ENCODE assay signal across 8 cellular contexts in genomic region chr17:68437979-68438877, GRCh38. TPM values are rescaled to one million over a fixed set of nuclear protein-coding genes. Genes with fewer than 3 reads are reported as not detected.
DNase-seq lines count a peak whose midpoint lies in the region; ATAC-seq, FAIRE-seq and TF ChIP-seq lines count a peak whose summit lies in the region.

No MANE protein-coding gene starts in this region.

- no peak overlapping the region for H2BK12ac ChIP-seq in H9 (ENCODE audit: insufficient read length, low read depth, low read length)

- TF ChIP-seq CTCF in H9 (conservative IDR thresholded peaks at IDR 0.05) (no peak), liver (IDR thresholded peaks at IDR 0.05; ENCODE audit: low read depth, low read length, missing input control) (no peak)

- WGBS in H9 (ENCODE audit: extremely low coverage, insufficient read length, low lambda C conversion rate): no CpG with 5 or more reads among the region's 16 CpGs
- WGBS in liver: 60% methylated on average over 16 of the region's 16 CpGs
- WGBS in urinary bladder: 70% methylated on average over 16 of the region's 16 CpGs

- TF ChIP-seq POLR2A in GM18505 (IDR thresholded peaks at IDR 0.05; ENCODE audit: borderline replicate concordance, extremely low read depth, insufficient read depth, insufficient read length): peak; percentile 50

- H3K9ac ChIP-seq in H9 (ENCODE audit: extremely low read depth, insufficient read length, low read length): no peak overlapping the region
- peak overlapping the region in 1 of 2 donors; percentile 37 for H3K9ac ChIP-seq in liver (ENCODE audit: low read depth in 1 of 2, low read length in 2 of 2)

- H2AK5ac ChIP-seq in H9 (ENCODE audit: insufficient read length, low read length): no peak overlapping the region

- no peaks in the 10 kb centered on the region for H3K4me1 ChIP-seq in H9 (ENCODE audit: insufficient read depth, low read length)
- peaks cover 0 to 21% (median 10%) of the 10 kb centered on the region in 4 donors for H3K4me1 ChIP-seq in liver (ENCODE audit: control insufficient read depth in 4 of 4, insufficient read depth in 4 of 4, low read length in 3 of 4)
- no peaks in the 10 kb centered on the region for H3K4me1 ChIP-seq in urinary bladder (ENCODE audit: insufficient read depth)

- H3K79me2 ChIP-seq in H9 (ENCODE audit: insufficient read depth, low read length): no peaks in the 10 kb centered on the region

- H4K91ac ChIP-seq in H9 (ENCODE audit: insufficient read length, low read depth, low read length): no peak overlapping the region

- H3K27me3 ChIP-seq in H9 (ENCODE audit: insufficient read depth, low read length) (no peaks in the 10 kb centered on the region), liver (ENCODE audit: control insufficient read depth in 4 of 4, insufficient read depth in 4 of 4, low read length in 3 of 4) (no peaks in the 10 kb centered on the region)

- no peak overlapping the region for H3K4ac ChIP-seq in H9 (ENCODE audit: low read depth, low read length)

- H4K8ac ChIP-seq in H9 (replicated peaks; ENCODE audit: insufficient read length, low read depth, low read length): no peak overlapping the region

- no peak overlapping the region for H4K5ac ChIP-seq in H9 (ENCODE audit: insufficient read length, low read depth, low read length)

- FAIRE-seq in RCC 7860 (lab: Jason Lieb, UNC): no peak

- no peak overlapping the region for H3K14ac ChIP-seq in H9 (ENCODE audit: insufficient read depth, low read length)

- H2BK120ac ChIP-seq in H9 (ENCODE audit: low read depth, low read length, poor library complexity, severe bottlenecking): no peak overlapping the region

- no peaks in the 10 kb centered on the region for H3K27me3 Mint-ChIP-seq in H9 (ENCODE audit: low read depth)
- no peaks in the 10 kb centered on the region for H3K27me3 Mint-ChIP-seq in activated naive CD8-positive, alpha-beta T cell treated with anti-CD3 and anti-CD28 coated beads for 36 hours

- no peaks in the 10 kb centered on the region for H4K20me1 ChIP-seq in H9 (ENCODE audit: control insufficient read depth, insufficient read depth, insufficient read length)

- H3K27ac Mint-ChIP-seq in H9: no peak overlapping the region
- H3K27ac Mint-ChIP-seq in activated naive CD8-positive, alpha-beta T cell treated with anti-CD3 and anti-CD28 coated beads for 36 hours: peak overlapping the region; percentile 78

- H2AFZ ChIP-seq in H9 (ENCODE audit: low read length): no peak overlapping the region

- ATAC-seq in GM18505 (IDR thresholded peaks at IDR 0.05; ENCODE audit: unreplicated experiment): peak; percentile 55
- ATAC-seq in HG03457 (IDR thresholded peaks at IDR 0.05; ENCODE audit: unreplicated experiment): no peak

- H3K36me3 ChIP-seq in liver (ENCODE audit: control insufficient read depth in 4 of 4, insufficient read depth in 3 of 4, low read depth in 1 of 4, low read length in 3 of 4) (peaks cover 0 to 6% (median 3%) of the 10 kb centered on the region in 4 donors), urinary bladder (ENCODE audit: insufficient read depth) (no peaks in the 10 kb centered on the region)

- peak; percentile 51 for DNase-seq in H9
- DNase-seq in NCI-H510A treated with DMSO at 0.1 percent for 48 hours (lab: John Stamatoyannopoulos, UW): peak; percentile 55
- peak; percentile 39 for DNase-seq in activated naive CD8-positive, alpha-beta T cell treated with anti-CD3 and anti-CD28 coated beads for 36 hours
- DNase-seq in RCC 7860 (ENCODE audit: low spot score): no peak

- peaks cover 6 to 8% of the 10 kb centered on the region in 2 experiments for H3K4me1 Mint-ChIP-seq in H9
- H3K4me1 Mint-ChIP-seq in activated naive CD8-positive, alpha-beta T cell treated with anti-CD3 and anti-CD28 coated beads for 36 hours: peaks cover 36% of the 10 kb centered on the region

- no peak overlapping the region for H2BK15ac ChIP-seq in H9 (ENCODE audit: low read depth, low read length)

- no peak overlapping the region for H3K4me3 ChIP-seq in liver (ENCODE audit: low read depth in 1 of 3, low read length in 3 of 3)
- H3K4me3 ChIP-seq in urinary bladder (ENCODE audit: low read depth, low read length): no peak overlapping the region

- no peak overlapping the region for H3K4me2 ChIP-seq in H9 (ENCODE audit: insufficient read depth, insufficient read length, low read length)

- no peaks in the 10 kb centered on the region for H3K79me1 ChIP-seq in H9 (ENCODE audit: insufficient read depth, low read depth, low read length, poor library complexity, severe bottlenecking)

- H3K9me3 Mint-ChIP-seq in H9: no peaks in the 10 kb centered on the region
- no peaks in the 10 kb centered on the region for H3K9me3 Mint-ChIP-seq in activated naive CD8-positive, alpha-beta T cell treated with anti-CD3 and anti-CD28 coated beads for 36 hours

- no peak overlapping the region for H3K56ac ChIP-seq in H9 (ENCODE audit: insufficient read length, low read depth, low read length)

- H3K36me3 Mint-ChIP-seq in H9 (ENCODE audit: insufficient read depth in 1 of 3, low read depth in 3 of 3): peaks cover 8 to 16% (median 15%) of the 10 kb centered on the region in 3 experiments; a peak in 6 of 7 replicates
- no peaks in the 10 kb centered on the region for H3K36me3 Mint-ChIP-seq in activated naive CD8-positive, alpha-beta T cell treated with anti-CD3 and anti-CD28 coated beads for 36 hours

- H3T11ph ChIP-seq in H9 (ENCODE audit: low read length): no peak overlapping the region

- H3K4me3 Mint-ChIP-seq in H9: no peak overlapping the region
- peak overlapping the region; percentile 59 for H3K4me3 Mint-ChIP-seq in activated naive CD8-positive, alpha-beta T cell treated with anti-CD3 and anti-CD28 coated beads for 36 hours

- no peak overlapping the region for H3K18ac ChIP-seq in H9 (ENCODE audit: insufficient read length, low read depth, low read length)

- H2BK5ac ChIP-seq in H9 (ENCODE audit: insufficient read length, low read length): no peak overlapping the region

- H3K23ac ChIP-seq in H9 (ENCODE audit: insufficient read length, low read depth, low read length): no peak overlapping the region

- no peaks in the 10 kb centered on the region for H3K23me2 ChIP-seq in H9 (ENCODE audit: insufficient read length, low read depth, low read length, poor library complexity, severe bottlenecking)

- no peak overlapping the region for H2BK20ac ChIP-seq in H9 (ENCODE audit: low read depth, low read length, poor library complexity, severe bottlenecking)

- H3K27ac ChIP-seq in H9 (ENCODE audit: insufficient read length, low read depth, low read length): no peak overlapping the region
- peak overlapping the region; percentile 67 to 79 for H3K27ac ChIP-seq in liver (ENCODE audit: low read depth in 1 of 2, low read length in 2 of 2)
- H3K27ac ChIP-seq in urinary bladder (ENCODE audit: low read depth): peak overlapping the region; percentile 59

- no peaks in the 10 kb centered on the region for H3K9me3 ChIP-seq in H9 (ENCODE audit: control insufficient read depth, low read depth, low read length)
- no peaks in the 10 kb centered on the region for H3K9me3 ChIP-seq in liver (ENCODE audit: control insufficient read depth in 4 of 4, low read length in 3 of 4)

- TF ChIP-seq RAD21 in liver (IDR thresholded peaks at IDR 0.05): peak; percentile 28 to 38

TF ChIP-seq in liver, 16 proteins besides CTCF, POLR2A, EP300 and RAD21:
- TF ChIP-seq GABPA (IDR thresholded peaks at IDR 0.05 in 1 of 2, conservative IDR thresholded peaks at IDR 0.05 in 1 of 2): peak in 1 of 2 donors; percentile 39
- no peak for TF ChIP-seq FOXA1 (IDR thresholded peaks at IDR 0.05)
- TF ChIP-seq HNF4A (conservative IDR thresholded peaks at IDR 0.05): peak; percentile 25 to 43
- peak; percentile 19 to 24 for TF ChIP-seq RXRA (IDR thresholded peaks at IDR 0.05)
- TF ChIP-seq, protein P1, sequence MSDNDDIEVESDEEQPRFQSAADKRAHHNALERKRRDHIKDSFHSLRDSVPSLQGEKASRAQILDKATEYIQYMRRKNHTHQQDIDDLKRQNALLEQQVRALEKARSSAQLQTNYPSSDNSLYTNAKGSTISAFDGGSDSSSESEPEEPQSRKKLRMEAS (IDR thresholded peaks at IDR 0.05): peak; percentile 41
- peak; percentile 52 for TF ChIP-seq SP1 (IDR thresholded peaks at IDR 0.05)
- no peak for TF ChIP-seq EGR1 (IDR thresholded peaks at IDR 0.05; ENCODE audit: low read depth in 2 of 2)
- TF ChIP-seq NR2F2 (IDR thresholded peaks at IDR 0.05): peak; percentile 58

RNA-seq across cellular contexts. Expression of gene WIPI1, which starts 19.1 kb away (rescaled TPM):
- 12.0 and 15.4 TPM in 2 replicates for total RNA-seq in H9 (2021)
- total RNA-seq in activated naive CD8-positive, alpha-beta T cell treated with anti-CD3 and anti-CD28 coated beads for 36 hours: 1 to 10 TPM; 8.7 to 8.9 TPM
- total RNA-seq in liver: 10 to 100 TPM; 37.9 to 48.6 TPM
- polyA plus RNA-seq in liver: 10 to 100 TPM; 21.1 to 21.7 TPM
- 61.1 TPM for total RNA-seq in urinary bladder
- polyA plus RNA-seq in urinary bladder: 35.4 TPM
